ENCODE assay signal across 20 cellular contexts in the genomic region with DNA sequence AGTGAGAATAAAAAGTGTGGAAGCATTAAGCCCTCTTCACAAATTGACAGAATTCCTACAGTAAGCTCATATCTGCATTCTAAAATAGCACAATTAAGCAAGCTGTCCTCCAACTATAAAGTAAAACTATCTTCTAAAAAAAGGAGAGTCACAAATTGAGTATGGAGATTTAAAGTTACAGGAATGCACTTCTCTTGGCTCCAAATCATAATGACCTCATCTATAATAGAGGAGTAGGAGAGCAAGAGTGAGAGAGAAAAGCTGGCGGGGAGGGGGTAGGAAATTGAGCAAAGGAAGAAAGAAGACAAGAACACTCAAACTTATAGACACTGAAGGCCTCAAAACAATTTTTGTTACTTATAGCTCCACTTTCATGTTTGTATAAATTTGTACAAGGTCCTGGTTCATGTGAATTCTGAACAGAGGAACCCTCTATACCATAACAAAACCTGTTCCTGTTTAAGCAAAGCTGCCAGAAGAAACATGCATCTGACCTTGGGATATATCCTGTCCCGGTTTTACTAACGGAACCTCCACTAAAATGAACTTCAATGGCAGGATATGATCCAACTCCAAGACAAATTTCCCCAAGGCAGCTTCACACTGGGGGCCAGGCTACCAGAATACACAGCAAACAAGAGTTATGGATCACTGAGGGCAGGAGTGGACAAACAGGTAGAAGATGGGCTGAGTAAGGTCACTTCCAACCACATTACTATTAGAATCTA. TPM values are rescaled to one million over a fixed set of nuclear protein-coding genes. Genes with fewer than 3 reads are reported as not detected.
DNase-seq lines count a peak whose midpoint lies in the region; ATAC-seq and TF ChIP-seq lines count a peak whose summit lies in the region.
"Had no signal": no experiment of that assay in that cellular context is flagged by ENCODE, and none has a peak within 500 bp of the region (broad histone marks: within the 10 kb centered on the region; RNA-seq: fewer than 3 reads in every experiment).

No MANE protein-coding gene starts in this region.

- H3K27ac ChIP-seq in foreskin keratinocyte (no peak overlapping the region), skeletal muscle tissue (ENCODE audit: low read depth, low read length) (peak overlapping the region; percentile 41), esophagus muscularis mucosa (replicated peaks in 1 of 4) (no peak overlapping the region)
- H3K27ac ChIP-seq: breast epithelium, psoas muscle, SJSA1 had no signal

- no peak for DNase-seq in activated CD8-positive, alpha-beta T cell treated with anti-CD3 and anti-CD28 coated beads for 36 hours
- DNase-seq in activated CD8-positive, alpha-beta T cell treated with anti-CD3 and anti-CD28 coated beads, Interleukin-2, amount 10 ng/mL, durations not matched to agents 7 days and 5 days, result no peak
- DNase-seq in adipocyte (ENCODE audit: low read depth) (peak; percentile 32), foreskin keratinocyte (no peak), cortex of kidney (lab: John Stamatoyannopoulos, UW) (no peak), esophagus muscularis mucosa (ENCODE audit: extremely low spot score) (no peak)
- DNase-seq: activated CD4-positive, alpha-beta T cell treated with anti-CD3 and anti-CD28 coated beads for 36 hours; activated naive CD4-positive, alpha-beta T cell treated with anti-CD3 and anti-CD28 coated beads, Interleukin-2, amount 10 ng/mL, durations not matched to agents 7 days and 5 days; CD4-positive, alpha-beta T cell; effector CD4-positive, alpha-beta T cell; left ventricle myocardium superior; naive thymus-derived CD4-positive, alpha-beta T cell; NCI-H146; psoas muscle; stimulated activated CD4-positive, alpha-beta T cell treated with anti-CD3 and anti-CD28 coated beads, Interleukin-15, amount 100 ng/mL, for 24 hours; uterus had no signal

- H3K27me3 ChIP-seq in adipocyte (replicated peaks; ENCODE audit: control insufficient read depth, insufficient read depth, low read length) (no peaks in the 10 kb centered on the region), foreskin keratinocyte (no peaks in the 10 kb centered on the region), skeletal muscle tissue (ENCODE audit: control insufficient read depth in 3 of 3, insufficient read depth in 3 of 3, low read length in 3 of 3) (no peaks in the 10 kb centered on the region), esophagus muscularis mucosa (no peaks in the 10 kb centered on the region)
- H3K27me3 ChIP-seq: breast epithelium, SJSA1, uterus had no signal

- H3K27me3 Mint-ChIP-seq in activated CD8-positive, alpha-beta T cell treated with anti-CD3 and anti-CD28 coated beads for 36 hours, result no peaks in the 10 kb centered on the region
- H3K27me3 Mint-ChIP-seq in activated CD8-positive, alpha-beta T cell treated with anti-CD3 and anti-CD28 coated beads, Interleukin-2, amount 10 ng/mL, durations not matched to agents 7 days and 5 days (ENCODE audit: low read depth), result no peaks in the 10 kb centered on the region
- H3K27me3 Mint-ChIP-seq: activated CD4-positive, alpha-beta T cell treated with anti-CD3 and anti-CD28 coated beads for 36 hours; activated naive CD4-positive, alpha-beta T cell treated with anti-CD3 and anti-CD28 coated beads, Interleukin-2, amount 10 ng/mL, durations not matched to agents 7 days and 5 days; CD4-positive, alpha-beta T cell; naive thymus-derived CD4-positive, alpha-beta T cell had no signal

- H3K4me1 ChIP-seq in adipocyte (ENCODE audit: control insufficient read depth, insufficient read depth, low read length) (peaks cover 6% of the 10 kb centered on the region), foreskin keratinocyte (peaks cover 29% of the 10 kb centered on the region), skeletal muscle tissue (ENCODE audit: control insufficient read depth in 3 of 3, insufficient read depth in 3 of 3, low read length in 3 of 3) (no peaks in the 10 kb centered on the region), esophagus muscularis mucosa (no peaks in the 10 kb centered on the region)
- H3K4me1 ChIP-seq: breast epithelium, psoas muscle, SJSA1, uterus had no signal

- no peak for TF ChIP-seq CTCF in activated CD8-positive, alpha-beta T cell treated with anti-CD3 and anti-CD28 coated beads for 36 hours (IDR thresholded peaks at IDR 0.05)
- no peak for TF ChIP-seq CTCF in foreskin keratinocyte (conservative IDR thresholded peaks at IDR 0.05)
- no peak for TF ChIP-seq CTCF in esophagus muscularis mucosa (IDR thresholded peaks at IDR 0.05)

- no peak for ATAC-seq in activated CD8-positive, alpha-beta T cell treated with anti-CD3 and anti-CD28 coated beads for 36 hours
- ATAC-seq in activated CD8-positive, alpha-beta T cell treated with anti-CD3 and anti-CD28 coated beads, Interleukin-2, amount 10 ng/mL, durations not matched to agents 7 days and 5 days, result no peak
- ATAC-seq in foreskin keratinocyte, result peak; percentile 32
- ATAC-seq in GM19324 (IDR thresholded peaks at IDR 0.05; ENCODE audit: low FRiP score, unreplicated experiment), result no peak
- ATAC-seq: activated CD4-positive, alpha-beta T cell treated with anti-CD3 and anti-CD28 coated beads for 36 hours; left ventricle myocardium superior; naive thymus-derived CD4-positive, alpha-beta T cell; psoas muscle had no signal

- H3K4me1 Mint-ChIP-seq in activated CD8-positive, alpha-beta T cell treated with anti-CD3 and anti-CD28 coated beads for 36 hours (ENCODE audit: low read depth), result peaks cover 21% of the 10 kb centered on the region
- H3K4me1 Mint-ChIP-seq in activated CD8-positive, alpha-beta T cell treated with anti-CD3 and anti-CD28 coated beads, Interleukin-2, amount 10 ng/mL, durations not matched to agents 7 days and 5 days (ENCODE audit: low read depth), result no peaks in the 10 kb centered on the region
- H3K4me1 Mint-ChIP-seq: activated naive CD4-positive, alpha-beta T cell treated with anti-CD3 and anti-CD28 coated beads, Interleukin-2, amount 10 ng/mL, durations not matched to agents 7 days and 5 days had no signal

- CTCF ChIA-PET in activated CD8-positive, alpha-beta T cell treated with anti-CD3 and anti-CD28 coated beads for 36 hours (lab: Charles Lee), result no interaction called here
- CTCF ChIA-PET in activated CD8-positive, alpha-beta T cell treated with anti-CD3 and anti-CD28 coated beads, Interleukin-2, amount 10 ng/mL, durations not matched to agents 7 days and 5 days (lab: Charles Lee), result interaction anchor here (0.8 to 1.6 kb wide), 2 partner anchors 11 to 21 kb away, joined by 3 to 4 read pairs; no protein-coding TSS in a partner anchor

- TF ChIP-seq EP300 in esophagus muscularis mucosa (IDR thresholded peaks at IDR 0.05), result no peak

- H3K36me3 ChIP-seq in adipocyte (ENCODE audit: control insufficient read depth, insufficient read depth, low read length, severe bottlenecking), result no peaks in the 10 kb centered on the region
- no peaks in the 10 kb centered on the region for H3K36me3 ChIP-seq in skeletal muscle tissue (ENCODE audit: control insufficient read depth in 3 of 3, insufficient read depth in 3 of 3, low read length in 3 of 3)
- H3K36me3 ChIP-seq in esophagus muscularis mucosa, result no peaks in the 10 kb centered on the region
- H3K36me3 ChIP-seq: breast epithelium, SJSA1, uterus had no signal

- TF ChIP-seq POLR2A in esophagus muscularis mucosa (IDR thresholded peaks at IDR 0.05; ENCODE audit: low read depth), result no peak

- H3K4me3 Mint-ChIP-seq in activated CD8-positive, alpha-beta T cell treated with anti-CD3 and anti-CD28 coated beads for 36 hours, result no peak overlapping the region
- no peak overlapping the region for H3K4me3 Mint-ChIP-seq in activated CD8-positive, alpha-beta T cell treated with anti-CD3 and anti-CD28 coated beads, Interleukin-2, amount 10 ng/mL, durations not matched to agents 7 days and 5 days
- H3K4me3 Mint-ChIP-seq: activated CD4-positive, alpha-beta T cell treated with anti-CD3 and anti-CD28 coated beads for 36 hours; activated naive CD4-positive, alpha-beta T cell treated with anti-CD3 and anti-CD28 coated beads, Interleukin-2, amount 10 ng/mL, durations not matched to agents 7 days and 5 days; CD4-positive, alpha-beta T cell; naive thymus-derived CD4-positive, alpha-beta T cell had no signal

- H3K4me3 ChIP-seq in adipocyte (ENCODE audit: low read length) (no peak overlapping the region), skeletal muscle tissue (ENCODE audit: low read length in 3 of 3) (no peak overlapping the region), esophagus muscularis mucosa (no peak overlapping the region)
- H3K4me3 ChIP-seq: breast epithelium, psoas muscle, SJSA1, uterus had no signal

- H3K36me3 Mint-ChIP-seq in activated CD8-positive, alpha-beta T cell treated with anti-CD3 and anti-CD28 coated beads for 36 hours (ENCODE audit: low read depth), result peaks cover 4% of the 10 kb centered on the region
- H3K36me3 Mint-ChIP-seq in activated CD8-positive, alpha-beta T cell treated with anti-CD3 and anti-CD28 coated beads, Interleukin-2, amount 10 ng/mL, durations not matched to agents 7 days and 5 days (ENCODE audit: low read depth), result no peaks in the 10 kb centered on the region
- H3K36me3 Mint-ChIP-seq: activated naive CD4-positive, alpha-beta T cell treated with anti-CD3 and anti-CD28 coated beads, Interleukin-2, amount 10 ng/mL, durations not matched to agents 7 days and 5 days had no signal

- H3K9me3 Mint-ChIP-seq in activated CD8-positive, alpha-beta T cell treated with anti-CD3 and anti-CD28 coated beads for 36 hours, result no peaks in the 10 kb centered on the region
- no peaks in the 10 kb centered on the region for H3K9me3 Mint-ChIP-seq in activated CD8-positive, alpha-beta T cell treated with anti-CD3 and anti-CD28 coated beads, Interleukin-2, amount 10 ng/mL, durations not matched to agents 7 days and 5 days (ENCODE audit: insufficient read depth)
- H3K9me3 Mint-ChIP-seq: activated naive CD4-positive, alpha-beta T cell treated with anti-CD3 and anti-CD28 coated beads, Interleukin-2, amount 10 ng/mL, durations not matched to agents 7 days and 5 days; CD4-positive, alpha-beta T cell had no signal

- peak overlapping the region; percentile 24 for H3K27ac Mint-ChIP-seq in activated CD8-positive, alpha-beta T cell treated with anti-CD3 and anti-CD28 coated beads for 36 hours
- no peak overlapping the region for H3K27ac Mint-ChIP-seq in activated CD8-positive, alpha-beta T cell treated with anti-CD3 and anti-CD28 coated beads, Interleukin-2, amount 10 ng/mL, durations not matched to agents 7 days and 5 days
- H3K27ac Mint-ChIP-seq: activated naive CD4-positive, alpha-beta T cell treated with anti-CD3 and anti-CD28 coated beads, Interleukin-2, amount 10 ng/mL, durations not matched to agents 7 days and 5 days; CD4-positive, alpha-beta T cell; naive thymus-derived CD4-positive, alpha-beta T cell had no signal

- POLR2A ChIA-PET in activated CD8-positive, alpha-beta T cell treated with anti-CD3 and anti-CD28 coated beads for 36 hours (lab: Charles Lee), result no interaction called here
- POLR2A ChIA-PET in activated CD8-positive, alpha-beta T cell treated with anti-CD3 and anti-CD28 coated beads, Interleukin-2, amount 10 ng/mL, durations not matched to agents 7 days and 5 days (lab: Charles Lee), result no interaction called here

- H3K9me3 ChIP-seq in adipocyte (ENCODE audit: control insufficient read depth, low read length) (no peaks in the 10 kb centered on the region), skeletal muscle tissue (ENCODE audit: control insufficient read depth in 3 of 3, low read length in 3 of 3) (no peaks in the 10 kb centered on the region), esophagus muscularis mucosa (no peaks in the 10 kb centered on the region)
- H3K9me3 ChIP-seq: breast epithelium, psoas muscle, SJSA1, uterus had no signal

- intact Hi-C loops in activated CD8-positive, alpha-beta T cell treated with anti-CD3 and anti-CD28 coated beads for 36 hours (cut with micrococcal nuclease), result no loop called here
- intact Hi-C loops in esophagus muscularis mucosa (cut with DNase I), result no loop called here

- 37% methylated on average over 3 of the region's 3 CpGs for WGBS in esophagus muscularis mucosa

- H3K9ac ChIP-seq in adipocyte (ENCODE audit: low read length) (no peak overlapping the region), skeletal muscle tissue (ENCODE audit: low read depth in 1 of 3, low read length in 3 of 3) (no peak overlapping the region)

RNA-seq across cellular contexts. Expression of gene SLC35F2, which starts 37.2 kb away (rescaled TPM):
- 10 to 100 TPM; 26.8 to 28.1 TPM for total RNA-seq in activated CD8-positive, alpha-beta T cell treated with anti-CD3 and anti-CD28 coated beads for 36 hours
- 10 to 100 TPM in 1 of 2 experiments, 1 to 10 TPM in 1; 8.7 to 11.0 TPM for total RNA-seq in activated CD8-positive, alpha-beta T cell treated with anti-CD3 and anti-CD28 coated beads, Interleukin-2, amount 10 ng/mL, durations not matched to agents 7 days and 5 days
- total RNA-seq in foreskin keratinocyte, result 43.8 and 51.7 TPM in 2 replicates
- polyA plus RNA-seq in foreskin keratinocyte, result 25.3 and 25.5 TPM in 2 replicates
- 3.1 TPM for total RNA-seq in skeletal muscle tissue
- total RNA-seq in esophagus muscularis mucosa, result 1 to 10 TPM; 2.1 to 4.1 (median 3.9) TPM
